Comparison of ENCODE assay signal across 11 cellular contexts in genomic region chr11:128516886-128517285, GRCh38.
A peak's percentile ranks its signal among the peaks of the same experiment; 100 is the strongest.
DNase-seq lines count a peak whose midpoint lies in the region; ATAC-seq, FAIRE-seq and TF ChIP-seq lines count a peak whose summit lies in the region.
"Had no signal": no experiment of that assay in that cellular context is flagged by ENCODE, and none has a peak within 500 bp of the region (broad histone marks: within the 10 kb centered on the region; RNA-seq: fewer than 3 reads in every experiment).

No MANE protein-coding gene starts in this region.

- in situ Hi-C loops in astrocyte of the spinal cord (cut with HindIII; ENCODE audit: low sequenced_read_pairs) = no loop called here
- in situ Hi-C loops in KBM-7 (cut with MboI; ENCODE audit: low pct_unique_long_range_greater_than_20kb, low sequenced_read_pairs) = no loop called here

- H3K36me3 Mint-ChIP-seq in naive thymus-derived CD8-positive, alpha-beta T cell = peaks cover 81 to 93% (median 83%) of the 10 kb centered on the region in 3 donors

- TF ChIP-seq CTCF in AG04449 (IDR thresholded peaks at IDR 0.05; ENCODE audit: insufficient read depth, low read length, missing control alignments) (no peak), astrocyte of the spinal cord (IDR thresholded peaks at IDR 0.05; ENCODE audit: low read depth, low read length) (no peak)

- H3K4me1 Mint-ChIP-seq in naive thymus-derived CD8-positive, alpha-beta T cell = peaks cover 36 to 71% (median 53%) of the 10 kb centered on the region in 4 donors

- peak overlapping the region; percentile 89 to 99 (median 98) for H3K4me3 Mint-ChIP-seq in naive thymus-derived CD8-positive, alpha-beta T cell

- peak overlapping the region; percentile 82 for H3K4me3 ChIP-seq in AG04449 (ENCODE audit: low read depth, low read length)
- H3K4me3 ChIP-seq in astrocyte of the spinal cord (ENCODE audit: low read depth, low read length) = no peak overlapping the region
- H3K4me3 ChIP-seq: cardiac muscle cell had no signal

- peak; percentile 51 for FAIRE-seq in GM19239 (lab: Jason Lieb, UNC)

- H3K9me3 Mint-ChIP-seq in naive thymus-derived CD8-positive, alpha-beta T cell = no peaks in the 10 kb centered on the region

- no peak for ATAC-seq in naive thymus-derived CD8-positive, alpha-beta T cell

- no peaks in the 10 kb centered on the region for H3K27me3 Mint-ChIP-seq in naive thymus-derived CD8-positive, alpha-beta T cell

- no peak for DNase-seq in AG04449 (ENCODE audit: low read depth, low spot score)
- no peak for DNase-seq in GM19239 (ENCODE audit: insufficient read length, low spot score)
- DNase-seq in astrocyte of the spinal cord (ENCODE audit: low read depth, low spot score) = peak; percentile 0
- peak in 2 of 10 donors; percentile 4 to 7 for DNase-seq in naive thymus-derived CD8-positive, alpha-beta T cell
- DNase-seq in pons (ENCODE audit: low spot score) = no peak
- no peak for DNase-seq in SW 1271 (lab: John Stamatoyannopoulos, UW)
- no peak for DNase-seq in KBM-7
- no peak for DNase-seq in mucosa of gallbladder (ENCODE audit: low spot score)
- DNase-seq: DMS153, NCI-H2081 had no signal

- POLR2A ChIA-PET in AG04449 (lab: Yijun Ruan, JAX) = interaction anchor here (1.3 kb wide), 1 partner anchor 49 kb away, joined by 4 read pairs; no protein-coding TSS in a partner anchor
- POLR2A ChIA-PET in naive thymus-derived CD8-positive, alpha-beta T cell (lab: Charles Lee) = interaction anchor here (0.8 to 28.4 kb wide), 15 partner anchors 9 to 226 kb away, joined by 3 to 603 read pairs (median 38); no protein-coding TSS in a partner anchor

- CTCF ChIA-PET in AG04449 (lab: Yijun Ruan, JAX) = interaction anchor here (1.0 to 8.0 kb wide), 11 partner anchors 9 to 359 kb away, joined by 3 to 106 read pairs (median 4); no protein-coding TSS in a partner anchor

- peak overlapping the region; percentile 93 to 98 (median 96) for H3K27ac Mint-ChIP-seq in naive thymus-derived CD8-positive, alpha-beta T cell
